8 cellular contexts compared by ENCODE assay signal in the genomic region with DNA sequence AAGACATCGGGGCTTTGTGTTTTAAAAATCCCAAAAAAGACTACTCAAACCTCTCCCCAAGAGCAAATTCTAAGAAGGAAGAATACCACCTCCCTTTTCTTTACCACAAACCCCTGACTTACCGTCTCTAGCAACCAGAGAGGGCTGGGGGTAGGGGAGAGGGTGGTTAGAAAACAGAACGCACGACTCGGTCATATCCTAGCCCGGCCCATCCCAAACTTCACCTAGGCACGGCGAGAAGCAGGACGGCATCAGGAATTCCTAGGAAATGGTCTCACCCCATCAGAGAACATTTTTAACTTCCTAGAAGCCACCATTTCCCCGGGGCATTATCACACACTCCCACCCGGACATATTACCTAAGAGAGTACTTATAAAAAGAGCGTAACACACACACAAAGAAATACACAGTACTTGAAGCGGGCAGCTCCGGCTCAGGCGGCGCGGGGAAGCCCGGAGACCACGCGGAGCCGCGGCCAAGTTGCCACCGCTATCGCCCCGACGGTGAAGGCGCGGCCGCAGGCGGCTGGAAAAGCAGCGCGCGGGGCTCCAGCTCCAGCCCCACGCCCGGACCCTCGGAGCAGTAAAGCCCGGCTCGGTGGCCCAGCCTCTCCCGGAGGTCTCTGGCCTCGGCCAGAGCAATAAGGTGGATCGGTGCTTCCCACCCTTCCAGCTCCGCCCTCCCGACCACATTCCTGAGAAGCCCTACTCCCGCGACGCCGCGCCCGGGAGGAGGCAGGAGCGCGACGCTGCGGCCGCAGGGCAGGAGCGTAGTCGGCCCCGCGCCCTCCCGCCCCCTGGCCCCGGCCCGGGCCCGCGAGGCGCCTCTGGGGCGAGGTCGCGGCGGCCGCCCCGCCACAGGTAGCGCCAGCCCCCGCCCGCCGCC. TPM values are rescaled to one million over a fixed set of nuclear protein-coding genes. Genes with fewer than 3 reads are reported as not detected.
DNase-seq lines count a peak whose midpoint lies in the region; ATAC-seq, FAIRE-seq and TF ChIP-seq lines count a peak whose summit lies in the region.

No MANE protein-coding gene starts in this region.

- H3K4me3 ChIP-seq in astrocyte (ENCODE audit: insufficient read depth, low read depth, low read length) (peak overlapping the region; percentile 73), iPS-11a (ENCODE audit: low read depth, low read length) (peak overlapping the region; percentile 86), skin epidermis (peak overlapping the region; percentile 63 to 95 (median 83))

- peak overlapping the region; percentile 98 for H3K27ac Mint-ChIP-seq in astrocyte (ENCODE audit: unreplicated experiment)

- peaks cover 3% of the 10 kb centered on the region for H3K27me3 Mint-ChIP-seq in astrocyte (ENCODE audit: low read depth, unreplicated experiment)

- no peak for FAIRE-seq in astrocyte (lab: Jason Lieb, UNC)

- peak; percentile 42 for ATAC-seq in GM19397 (IDR thresholded peaks at IDR 0.05; ENCODE audit: unreplicated experiment)
- ATAC-seq in HG03457 (IDR thresholded peaks at IDR 0.05; ENCODE audit: unreplicated experiment) = peak; percentile 32
- peak; percentile 90 for ATAC-seq in SK-N-SH treated with all-trans-retinoic acid at 6 μM for 48 hours

- H3K4me1 ChIP-seq in astrocyte (ENCODE audit: insufficient read depth, low read length) = peaks cover 5% of the 10 kb centered on the region

- H3K9me3 ChIP-seq in astrocyte (ENCODE audit: insufficient read depth, low read depth, low read length) = no peaks in the 10 kb centered on the region

- H3K79me2 ChIP-seq in astrocyte (ENCODE audit: insufficient read depth, low read length) = peaks cover 58% of the 10 kb centered on the region

- DNase-seq in COLO668 (lab: John Stamatoyannopoulos, UW; ENCODE audit: unreplicated experiment) = peak; percentile 79
- DNase-seq in astrocyte (ENCODE audit: low read depth) = peak; percentile 51
- no peak for DNase-seq in epidermal melanocyte (ENCODE audit: insufficient read length, low spot score)

- H3K4me2 ChIP-seq in astrocyte (ENCODE audit: low read length) = peak overlapping the region; percentile 93

- H3K4me1 Mint-ChIP-seq in astrocyte (ENCODE audit: low read depth, unreplicated experiment) = peaks cover 15% of the 10 kb centered on the region

- no peaks in the 10 kb centered on the region for H3K9me3 Mint-ChIP-seq in astrocyte (ENCODE audit: unreplicated experiment)

- H3K36me3 ChIP-seq in astrocyte (ENCODE audit: insufficient read depth, low read length) = no peaks in the 10 kb centered on the region

- H3K27me3 ChIP-seq in astrocyte (ENCODE audit: insufficient read depth, low read length) = no peaks in the 10 kb centered on the region

- H3K9ac ChIP-seq in astrocyte (ENCODE audit: low read length) = peak overlapping the region; percentile 89

- no peak overlapping the region for H2AFZ ChIP-seq in astrocyte (ENCODE audit: low read depth, low read length)

- H4K20me1 ChIP-seq in astrocyte (ENCODE audit: insufficient read depth, low read length) = peaks cover 46% of the 10 kb centered on the region

- peak overlapping the region; percentile 78 for H3K27ac ChIP-seq in astrocyte (ENCODE audit: low read depth, low read length)
- H3K27ac ChIP-seq in skin epidermis = peak overlapping the region in 19 of 21 experiments; percentile 18 to 91 (median 82)

- TF ChIP-seq CTCF in astrocyte (IDR thresholded peaks at IDR 0.05; ENCODE audit: insufficient read depth, low read depth, low read length) = no peak

- H3K4me3 Mint-ChIP-seq in astrocyte (ENCODE audit: unreplicated experiment) = peak overlapping the region; percentile 99

- peaks cover 5% of the 10 kb centered on the region for H3K36me3 Mint-ChIP-seq in astrocyte (ENCODE audit: low read depth, unreplicated experiment)

TF ChIP-seq in SK-N-SH treated with all-trans-retinoic acid at 6 μM for 48 hours, 23 proteins besides CTCF, POLR2A, EP300 and RAD21:
- TF ChIP-seq ZFP30 (CRISPR knock-in tag; IDR thresholded peaks at IDR 0.05) (no peak), ARNTL (CRISPR knock-in tag; IDR thresholded peaks at IDR 0.05; ENCODE audit: borderline replicate concordance, low read depth) (no peak), ZC3H10 (CRISPR knock-in tag; IDR thresholded peaks at IDR 0.05) (no peak), PPARA (CRISPR knock-in tag; IDR thresholded peaks at IDR 0.05; ENCODE audit: borderline replicate concordance) (no peak), OSR1 (CRISPR knock-in tag; IDR thresholded peaks at IDR 0.05) (no peak), ZFP3 (CRISPR knock-in tag; IDR thresholded peaks at IDR 0.05) (no peak), TCF4 (CRISPR knock-in tag; IDR thresholded peaks at IDR 0.05; ENCODE audit: borderline replicate concordance) (no peak), TOX (CRISPR knock-in tag; IDR thresholded peaks at IDR 0.05; ENCODE audit: borderline replicate concordance) (no peak), ZNF8 (CRISPR knock-in tag; IDR thresholded peaks at IDR 0.05) (no peak), ZNF70 (CRISPR knock-in tag; IDR thresholded peaks at IDR 0.05) (no peak), CSDC2 (CRISPR knock-in tag; IDR thresholded peaks at IDR 0.05) (no peak), GLIS3 (CRISPR knock-in tag; IDR thresholded peaks at IDR 0.05) (no peak), ZNF565 (CRISPR knock-in tag; conservative IDR thresholded peaks at IDR 0.05; ENCODE audit: low read depth) (no peak), RARB (CRISPR knock-in tag; IDR thresholded peaks at IDR 0.05) (no peak), BACH2 (CRISPR knock-in tag; IDR thresholded peaks at IDR 0.05; ENCODE audit: borderline replicate concordance) (no peak)
- TF ChIP-seq, protein P1, sequence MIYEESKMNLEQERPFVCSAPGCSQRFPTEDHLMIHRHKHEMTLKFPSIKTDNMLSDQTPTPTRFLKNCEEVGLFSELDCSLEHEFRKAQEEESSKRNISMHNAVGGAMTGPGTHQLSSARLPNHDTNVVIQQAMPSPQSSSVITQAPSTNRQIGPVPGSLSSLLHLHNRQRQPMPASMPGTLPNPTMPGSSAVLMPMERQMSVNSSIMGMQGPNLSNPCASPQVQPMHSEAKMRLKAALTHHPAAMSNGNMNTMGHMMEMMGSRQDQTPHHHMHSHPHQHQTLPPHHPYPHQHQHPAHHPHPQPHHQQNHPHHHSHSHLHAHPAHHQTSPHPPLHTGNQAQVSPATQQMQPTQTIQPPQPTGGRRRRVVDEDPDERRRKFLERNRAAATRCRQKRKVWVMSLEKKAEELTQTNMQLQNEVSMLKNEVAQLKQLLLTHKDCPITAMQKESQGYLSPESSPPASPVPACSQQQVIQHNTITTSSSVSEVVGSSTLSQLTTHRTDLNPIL (CRISPR knock-in tag; IDR thresholded peaks at IDR 0.05; ENCODE audit: low read depth) = no peak
- TF ChIP-seq, protein P2, sequence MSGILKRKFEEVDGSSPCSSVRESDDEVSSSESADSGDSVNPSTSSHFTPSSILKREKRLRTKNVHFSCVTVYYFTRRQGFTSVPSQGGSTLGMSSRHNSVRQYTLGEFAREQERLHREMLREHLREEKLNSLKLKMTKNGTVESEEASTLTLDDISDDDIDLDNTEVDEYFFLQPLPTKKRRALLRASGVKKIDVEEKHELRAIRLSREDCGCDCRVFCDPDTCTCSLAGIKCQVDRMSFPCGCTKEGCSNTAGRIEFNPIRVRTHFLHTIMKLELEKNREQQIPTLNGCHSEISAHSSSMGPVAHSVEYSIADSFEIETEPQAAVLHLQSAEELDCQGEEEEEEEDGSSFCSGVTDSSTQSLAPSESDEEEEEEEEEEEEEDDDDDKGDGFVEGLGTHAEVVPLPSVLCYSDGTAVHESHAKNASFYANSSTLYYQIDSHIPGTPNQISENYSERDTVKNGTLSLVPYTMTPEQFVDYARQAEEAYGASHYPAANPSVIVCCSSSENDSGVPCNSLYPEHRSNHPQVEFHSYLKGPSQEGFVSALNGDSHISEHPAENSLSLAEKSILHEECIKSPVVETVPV (CRISPR knock-in tag; IDR thresholded peaks at IDR 0.05) = no peak
- TF ChIP-seq, protein P3, sequence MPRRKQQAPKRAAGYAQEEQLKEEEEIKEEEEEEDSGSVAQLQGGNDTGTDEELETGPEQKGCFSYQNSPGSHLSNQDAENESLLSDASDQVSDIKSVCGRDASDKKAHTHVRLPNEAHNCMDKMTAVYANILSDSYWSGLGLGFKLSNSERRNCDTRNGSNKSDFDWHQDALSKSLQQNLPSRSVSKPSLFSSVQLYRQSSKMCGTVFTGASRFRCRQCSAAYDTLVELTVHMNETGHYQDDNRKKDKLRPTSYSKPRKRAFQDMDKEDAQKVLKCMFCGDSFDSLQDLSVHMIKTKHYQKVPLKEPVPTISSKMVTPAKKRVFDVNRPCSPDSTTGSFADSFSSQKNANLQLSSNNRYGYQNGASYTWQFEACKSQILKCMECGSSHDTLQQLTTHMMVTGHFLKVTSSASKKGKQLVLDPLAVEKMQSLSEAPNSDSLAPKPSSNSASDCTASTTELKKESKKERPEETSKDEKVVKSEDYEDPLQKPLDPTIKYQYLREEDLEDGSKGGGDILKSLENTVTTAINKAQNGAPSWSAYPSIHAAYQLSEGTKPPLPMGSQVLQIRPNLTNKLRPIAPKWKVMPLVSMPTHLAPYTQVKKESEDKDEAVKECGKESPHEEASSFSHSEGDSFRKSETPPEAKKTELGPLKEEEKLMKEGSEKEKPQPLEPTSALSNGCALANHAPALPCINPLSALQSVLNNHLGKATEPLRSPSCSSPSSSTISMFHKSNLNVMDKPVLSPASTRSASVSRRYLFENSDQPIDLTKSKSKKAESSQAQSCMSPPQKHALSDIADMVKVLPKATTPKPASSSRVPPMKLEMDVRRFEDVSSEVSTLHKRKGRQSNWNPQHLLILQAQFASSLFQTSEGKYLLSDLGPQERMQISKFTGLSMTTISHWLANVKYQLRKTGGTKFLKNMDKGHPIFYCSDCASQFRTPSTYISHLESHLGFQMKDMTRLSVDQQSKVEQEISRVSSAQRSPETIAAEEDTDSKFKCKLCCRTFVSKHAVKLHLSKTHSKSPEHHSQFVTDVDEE (CRISPR knock-in tag; IDR thresholded peaks at IDR 0.05) = no peak
- TF ChIP-seq, protein P4, sequence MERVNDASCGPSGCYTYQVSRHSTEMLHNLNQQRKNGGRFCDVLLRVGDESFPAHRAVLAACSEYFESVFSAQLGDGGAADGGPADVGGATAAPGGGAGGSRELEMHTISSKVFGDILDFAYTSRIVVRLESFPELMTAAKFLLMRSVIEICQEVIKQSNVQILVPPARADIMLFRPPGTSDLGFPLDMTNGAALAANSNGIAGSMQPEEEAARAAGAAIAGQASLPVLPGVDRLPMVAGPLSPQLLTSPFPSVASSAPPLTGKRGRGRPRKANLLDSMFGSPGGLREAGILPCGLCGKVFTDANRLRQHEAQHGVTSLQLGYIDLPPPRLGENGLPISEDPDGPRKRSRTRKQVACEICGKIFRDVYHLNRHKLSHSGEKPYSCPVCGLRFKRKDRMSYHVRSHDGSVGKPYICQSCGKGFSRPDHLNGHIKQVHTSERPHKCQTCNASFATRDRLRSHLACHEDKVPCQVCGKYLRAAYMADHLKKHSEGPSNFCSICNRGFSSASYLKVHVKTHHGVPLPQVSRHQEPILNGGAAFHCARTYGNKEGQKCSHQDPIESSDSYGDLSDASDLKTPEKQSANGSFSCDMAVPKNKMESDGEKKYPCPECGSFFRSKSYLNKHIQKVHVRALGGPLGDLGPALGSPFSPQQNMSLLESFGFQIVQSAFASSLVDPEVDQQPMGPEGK (CRISPR knock-in tag; IDR thresholded peaks at IDR 0.05; ENCODE audit: borderline replicate concordance) = no peak

RNA-seq across cellular contexts. Expression of a gene that starts 0.9 kb away (rescaled TPM):
- 120 and 150 TPM in 2 replicates for total RNA-seq in astrocyte

Comparison
In these comparisons a context has a peak if more than half of its experiments do, and no peak if none do; other contexts are left out.
1. ATAC-seq: peak in every context shown above with its lines; median percentile 90 in SK-N-SH treated with all-trans-retinoic acid at 6 μM for 48 hours; 42 in GM19397; 32 in HG03457.